18 cellular contexts compared by ENCODE assay signal in the genomic region with DNA sequence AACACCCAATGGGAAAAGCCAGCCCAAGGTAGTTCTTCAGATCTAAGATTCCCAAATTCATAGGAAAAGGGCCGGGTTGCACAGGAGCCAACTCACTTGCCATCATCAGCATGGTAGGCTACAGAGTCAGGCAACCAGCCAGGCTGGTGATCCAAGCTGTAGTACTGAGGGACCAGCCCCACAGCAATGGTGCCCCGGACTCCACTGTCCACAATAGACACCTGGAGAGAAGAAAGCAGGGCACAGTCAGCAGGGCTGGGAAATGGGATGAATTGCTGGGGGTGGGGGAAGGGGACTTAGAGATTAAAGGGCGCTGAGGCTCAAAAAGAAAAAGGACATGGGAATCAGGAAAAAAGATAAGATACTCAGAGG. TPM values are rescaled to one million over a fixed set of nuclear protein-coding genes. Genes with fewer than 3 reads are reported as not detected.
DNase-seq lines count a peak whose midpoint lies in the region; ATAC-seq and TF ChIP-seq lines count a peak whose summit lies in the region.
"Had no signal": no experiment of that assay in that cellular context is flagged by ENCODE, and none has a peak within 500 bp of the region (broad histone marks: within the 10 kb centered on the region; RNA-seq: fewer than 3 reads in every experiment).

No MANE protein-coding gene starts in this region.

- H3K4me3 ChIP-seq in right atrium auricular region (no peak overlapping the region), gastroesophageal sphincter (no peak overlapping the region), MG63 (no peak overlapping the region)
- H3K4me3 ChIP-seq: BLaER1 treated with 17β-estradiol and CSF1 and Interleukin-3, amounts not matched to agents 10 nM and 100 nM had no signal

- peak; percentile 57 for DNase-seq in cardiac septum (ENCODE audit: low spot score)
- DNase-seq in right atrium auricular region (ENCODE audit: low spot score), result no peak
- no peak for DNase-seq in stimulated activated naive B cell treated with anti-CD40 and anti-IgM and Interleukin-4, amounts not matched to agents 10 μg/mL and 1 μg/mL and 100 μg/mL, for 72 hours
- no peak for DNase-seq in activated CD8-positive, alpha-beta memory T cell treated with anti-CD3 and anti-CD28 coated beads, Interleukin-2, amount 50 U/mL, for 4 hours
- DNase-seq in MG63, result no peak
- no peak for DNase-seq in mucosa of gallbladder (ENCODE audit: low spot score)
- DNase-seq: DND-41, NCI-H1092, NCI-H2081 treated with DMSO at 0.1 percent for 48 hours, NCI-H510A, NCI-H774, PC-3 had no signal

- no peaks in the 10 kb centered on the region for H3K9me3 Mint-ChIP-seq in stimulated activated naive B cell treated with anti-CD40 and anti-IgM and Interleukin-4, amounts not matched to agents 10 μg/mL and 1 μg/mL and 100 μg/mL, for 72 hours

- TF ChIP-seq EP300 in gastroesophageal sphincter (IDR thresholded peaks at IDR 0.05), result no peak

- peaks cover 42 to 58% of the 10 kb centered on the region in 2 donors for H3K4me1 Mint-ChIP-seq in stimulated activated naive B cell treated with anti-CD40 and anti-IgM and Interleukin-4, amounts not matched to agents 10 μg/mL and 1 μg/mL and 100 μg/mL, for 72 hours

- H3K36me3 Mint-ChIP-seq in stimulated activated naive B cell treated with anti-CD40 and anti-IgM and Interleukin-4, amounts not matched to agents 10 μg/mL and 1 μg/mL and 100 μg/mL, for 72 hours, result peaks cover 37 to 67% of the 10 kb centered on the region in 2 donors

- H3K4me1 ChIP-seq in right atrium auricular region, result peaks cover 0 to 61% of the 10 kb centered on the region in 2 donors
- H3K4me1 ChIP-seq in gastroesophageal sphincter, result peaks cover 20 to 92% (median 64%) of the 10 kb centered on the region in 3 donors

- no peaks in the 10 kb centered on the region for H3K9me3 ChIP-seq in right atrium auricular region
- no peaks in the 10 kb centered on the region for H3K9me3 ChIP-seq in gastroesophageal sphincter
- H3K9me3 ChIP-seq in MG63, result no peaks in the 10 kb centered on the region
- H3K9me3 ChIP-seq: BLaER1 treated with 17β-estradiol and CSF1 and Interleukin-3, amounts not matched to agents 10 nM and 100 nM had no signal

- H3K36me3 ChIP-seq in right atrium auricular region, result peaks cover 33% of the 10 kb centered on the region
- H3K36me3 ChIP-seq in gastroesophageal sphincter, result peaks cover 0 to 52% of the 10 kb centered on the region in 2 donors
- H3K36me3 ChIP-seq in MG63, result peaks cover 14% of the 10 kb centered on the region

- H3K4me3 Mint-ChIP-seq in stimulated activated naive B cell treated with anti-CD40 and anti-IgM and Interleukin-4, amounts not matched to agents 10 μg/mL and 1 μg/mL and 100 μg/mL, for 72 hours, result no peak overlapping the region

- peak overlapping the region; percentile 84 for H3K27ac Mint-ChIP-seq in stimulated activated naive B cell treated with anti-CD40 and anti-IgM and Interleukin-4, amounts not matched to agents 10 μg/mL and 1 μg/mL and 100 μg/mL, for 72 hours

- 88% methylated on average over 2 of the region's 3 CpGs; no CpG with 5 or more reads in 1 of the 2 donors for WGBS in gastroesophageal sphincter (ENCODE audit: low coverage in 1 of 2), 2 donors

- H3K27me3 Mint-ChIP-seq in stimulated activated naive B cell treated with anti-CD40 and anti-IgM and Interleukin-4, amounts not matched to agents 10 μg/mL and 1 μg/mL and 100 μg/mL, for 72 hours, result no peaks in the 10 kb centered on the region

- peak overlapping the region in 1 of 2 donors; percentile 37 for H3K27ac ChIP-seq in right atrium auricular region
- peak overlapping the region; percentile 64 to 95 (median 84) for H3K27ac ChIP-seq in gastroesophageal sphincter
- H3K27ac ChIP-seq: BLaER1 treated with 17β-estradiol and CSF1 and Interleukin-3, amounts not matched to agents 10 nM and 100 nM; KMS-11 had no signal

- ATAC-seq in gastroesophageal sphincter, result no peak
- ATAC-seq in stimulated activated naive B cell treated with anti-CD40 and anti-IgM and Interleukin-4, amounts not matched to agents 10 μg/mL and 1 μg/mL and 100 μg/mL, for 72 hours (replicated peaks), result no peak
- ATAC-seq in GM19452 (IDR thresholded peaks at IDR 0.05; ENCODE audit: unreplicated experiment), result no peak
- ATAC-seq: PC-3 had no signal

- intact Hi-C loops in cardiac septum (cut with DNase I), result no loop called here

- TF ChIP-seq CTCF in right atrium auricular region (IDR thresholded peaks at IDR 0.05) (no peak), gastroesophageal sphincter (IDR thresholded peaks at IDR 0.05) (no peak)

- TF ChIP-seq POLR2A in gastroesophageal sphincter (IDR thresholded peaks at IDR 0.05), result no peak

- no peaks in the 10 kb centered on the region for H3K27me3 ChIP-seq in right atrium auricular region
- no peaks in the 10 kb centered on the region for H3K27me3 ChIP-seq in gastroesophageal sphincter
- H3K27me3 ChIP-seq in MG63, result no peaks in the 10 kb centered on the region
- H3K27me3 ChIP-seq: BLaER1 treated with 17β-estradiol and CSF1 and Interleukin-3, amounts not matched to agents 10 nM and 100 nM had no signal

RNA-seq across cellular contexts. Expression of gene SPRYD3, which starts 4.2 kb away (rescaled TPM):
- total RNA-seq in cardiac septum (63.5 TPM), right atrium auricular region (10 to 100 TPM; 33.5 to 64.5 TPM), gastroesophageal sphincter (100 to 1,000 TPM in 2 of 4 donors, 10 to 100 TPM in 2; 79.1 to 137 (median 110) TPM), mucosa of gallbladder (68.4 TPM)
- 22.1 and 23.9 TPM in 2 replicates for total RNA-seq in MG63 (2014; rRNA removed; shearing (Covaris generic); ENCODE audit: low replicate concordance)

RNA-seq across cellular contexts. Expression of gene IGFBP6, which starts 22.5 kb away (rescaled TPM):
- total RNA-seq in cardiac septum (42.3 TPM), right atrium auricular region (100 to 1,000 TPM in 1 of 2 donors, 10 to 100 TPM in 1; 99.0 to 358 TPM), gastroesophageal sphincter (1,000 to 10,000 TPM in 2 of 4 donors, 100 to 1,000 TPM in 2; 632 to 1,838 (median 914) TPM), mucosa of gallbladder (22.8 TPM)
- 37.5 and 66.3 TPM in 2 replicates for total RNA-seq in MG63 (2014; rRNA removed; shearing (Covaris generic); ENCODE audit: low replicate concordance)

RNA-seq across cellular contexts. Expression of gene TNS2, which starts 25.1 kb away (rescaled TPM):
- total RNA-seq in cardiac septum (99.3 TPM), right atrium auricular region (100 to 1,000 TPM in 1 of 2 donors, 10 to 100 TPM in 1; 76.2 to 153 TPM), gastroesophageal sphincter (100 to 1,000 TPM; 108 to 323 (median 182) TPM), mucosa of gallbladder (124 TPM)
- total RNA-seq in MG63 (2014; rRNA removed; shearing (Covaris generic); ENCODE audit: low replicate concordance), result 10.8 and 12.4 TPM in 2 replicates

RNA-seq across cellular contexts. Expression of gene SOAT2, which starts 28.3 kb away (rescaled TPM):
- total RNA-seq in cardiac septum (not detected), right atrium auricular region (not detected), gastroesophageal sphincter (under 1 TPM in 1 of 4 donors, not detected in 3; 0.31 TPM), mucosa of gallbladder (0.75 TPM)
- total RNA-seq in MG63 (2014; rRNA removed; shearing (Covaris generic); ENCODE audit: low replicate concordance), result not detected in 2 replicates
- total RNA-seq: H1, MCF 10A had no signal
